Comparison of ENCODE assay signal across 14 cellular contexts in the genomic region with DNA sequence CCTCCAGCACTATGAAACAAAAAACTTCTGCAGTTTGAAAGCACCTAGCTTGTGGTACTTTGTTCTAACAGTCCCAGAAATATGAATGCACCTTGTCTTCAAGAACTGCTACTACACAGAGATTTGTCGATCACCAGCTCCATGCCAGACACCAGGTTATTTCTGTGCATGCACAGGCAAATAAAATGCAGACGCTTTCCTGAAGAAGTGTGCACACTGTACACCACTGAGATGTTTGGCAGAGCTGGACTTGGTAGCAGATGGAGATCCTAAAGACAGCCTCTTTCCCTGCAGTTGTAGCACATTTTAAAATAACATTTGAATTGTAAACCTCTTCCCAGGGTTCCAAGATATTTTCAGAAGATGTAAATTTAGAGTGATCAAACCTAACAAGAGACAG.
DNase-seq lines count a peak whose midpoint lies in the region; ATAC-seq lines count a peak whose summit lies in the region.
"Had no signal": no experiment of that assay in that cellular context is flagged by ENCODE, and none has a peak within 500 bp of the region (broad histone marks: within the 10 kb centered on the region; RNA-seq: fewer than 3 reads in every experiment).

No MANE protein-coding gene starts in this region.

- ATAC-seq in HG02678 (IDR thresholded peaks at IDR 0.05; ENCODE audit: unreplicated experiment): no peak
- ATAC-seq: A549 had no signal

- DNase-seq in NCI-H1694 (lab: John Stamatoyannopoulos, UW): peak; percentile 34
- no peak for DNase-seq in NCI-H1694 treated with DMSO at 0.1 percent for 48 hours (lab: John Stamatoyannopoulos, UW)
- DNase-seq in cerebellar cortex (ENCODE audit: low spot score): peak; percentile 82
- peak; percentile 14 for DNase-seq in middle frontal gyrus (ENCODE audit: extremely low spot score, low spot score)
- no peak for DNase-seq in dermis blood vessel endothelial cell
- no peak for DNase-seq in midbrain (lab: John Stamatoyannopoulos, UW)
- DNase-seq: AML-193; CD4-positive, alpha-beta memory T cell; DMS53; DND-41; EL; HCEC 1CT had no signal

Comparison
In these comparisons a context has a peak if more than half of its experiments do, and no peak if none do; other contexts are left out.
1. DNase-seq: peak in NCI-H1694 (single experiment), cerebellar cortex (single experiment) and middle frontal gyrus (single experiment); none in NCI-H1694 treated with DMSO at 0.1 percent for 48 hours (single experiment), dermis blood vessel endothelial cell (single experiment) and midbrain (single experiment).